Comparison of ENCODE assay signal across 8 cellular contexts in the genomic region with DNA sequence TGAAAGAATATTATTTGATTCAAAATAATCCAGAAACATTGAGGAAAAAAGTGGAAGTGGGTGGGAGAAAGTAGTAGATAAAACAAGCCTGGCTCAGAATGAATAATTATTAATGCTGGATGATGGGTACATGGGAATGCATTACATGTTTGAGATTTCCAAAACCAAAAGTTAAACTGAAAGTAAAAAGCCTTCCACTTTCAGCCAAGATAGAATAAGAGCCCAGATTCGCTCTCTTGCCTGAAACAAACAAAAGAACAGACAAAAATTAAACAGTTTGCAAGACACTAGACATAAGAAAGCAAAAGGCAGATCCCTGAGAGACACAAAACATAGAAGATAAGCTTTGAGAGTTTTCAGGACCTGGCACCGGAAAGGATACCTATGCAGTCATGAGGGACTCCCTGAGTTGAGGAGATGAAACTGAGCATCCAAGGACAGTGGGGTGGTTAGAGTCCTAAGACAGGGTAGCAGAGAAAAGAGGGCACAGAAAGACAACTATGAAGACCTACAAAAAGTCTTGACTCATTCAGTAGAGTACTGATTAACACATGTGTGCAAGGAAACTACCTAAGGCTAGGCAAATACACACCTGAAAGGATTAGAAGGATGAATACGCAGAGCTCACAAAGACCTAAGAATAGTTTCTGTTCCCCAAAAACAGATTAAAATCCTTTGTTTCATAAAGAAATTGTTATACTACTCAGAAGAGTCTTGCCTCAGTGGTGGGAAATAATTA. TPM values are rescaled to one million over a fixed set of nuclear protein-coding genes. Genes with fewer than 3 reads are reported as not detected.
A peak's percentile ranks its signal among the peaks of the same experiment; 100 is the strongest.
DNase-seq lines count a peak whose midpoint lies in the region; ATAC-seq, FAIRE-seq and TF ChIP-seq lines count a peak whose summit lies in the region.

No MANE protein-coding gene starts in this region.

- peak overlapping the region; percentile 66 for H3K4me3 Mint-ChIP-seq in T-helper 1 cell treated with Interleukin-12 subunit alpha and Interleukin-12 subunit beta and Interleukin-4 antibody, amounts not matched to agents 30 μg/mL and 1 μg/mL, for 36 hours

- H3K27ac Mint-ChIP-seq in T-helper 1 cell treated with Interleukin-12 subunit alpha and Interleukin-12 subunit beta and Interleukin-4 antibody, amounts not matched to agents 30 μg/mL and 1 μg/mL, for 36 hours = peak overlapping the region; percentile 66

- FAIRE-seq in H54 (lab: Jason Lieb, UNC) = peak; percentile 82

- peaks cover 14% of the 10 kb centered on the region for H3K36me3 Mint-ChIP-seq in T-helper 1 cell treated with Interleukin-12 subunit alpha and Interleukin-12 subunit beta and Interleukin-4 antibody, amounts not matched to agents 30 μg/mL and 1 μg/mL, for 36 hours (ENCODE audit: low read depth)

- no peak for TF ChIP-seq POLR2A in H54 (IDR thresholded peaks at IDR 0.05; ENCODE audit: low read depth, low read length)

- peaks cover 10% of the 10 kb centered on the region for H3K4me1 Mint-ChIP-seq in T-helper 1 cell treated with Interleukin-12 subunit alpha and Interleukin-12 subunit beta and Interleukin-4 antibody, amounts not matched to agents 30 μg/mL and 1 μg/mL, for 36 hours (ENCODE audit: low read depth)

- ATAC-seq in GM18861 (IDR thresholded peaks at IDR 0.05; ENCODE audit: unreplicated experiment) (peak; percentile 83), sciatic nerve (peak; percentile 55), HG03469 (IDR thresholded peaks at IDR 0.05; ENCODE audit: unreplicated experiment) (no peak)

- no peaks in the 10 kb centered on the region for H3K27me3 Mint-ChIP-seq in T-helper 1 cell treated with Interleukin-12 subunit alpha and Interleukin-12 subunit beta and Interleukin-4 antibody, amounts not matched to agents 30 μg/mL and 1 μg/mL, for 36 hours (ENCODE audit: low read depth)

- intact Hi-C loops in sciatic nerve (cut with DNase I) = no loop called here

- peaks cover 7% of the 10 kb centered on the region for H3K9me3 Mint-ChIP-seq in T-helper 1 cell treated with Interleukin-12 subunit alpha and Interleukin-12 subunit beta and Interleukin-4 antibody, amounts not matched to agents 30 μg/mL and 1 μg/mL, for 36 hours

- DNase-seq in H54 (ENCODE audit: insufficient read length, low spot score) (no peak), sciatic nerve (ENCODE audit: low spot score) (no peak), OCI-M2 (lab: John Stamatoyannopoulos, UW; ENCODE audit: unreplicated experiment) (no peak), SHP77 (lab: John Stamatoyannopoulos, UW) (no peak)
- no peak for DNase-seq in effector CD8-positive, alpha-beta T cell (lab: John Stamatoyannopoulos, UW)

RNA-seq across cellular contexts. Expression of a gene that starts 54.1 kb away (rescaled TPM):
- total RNA-seq in sciatic nerve = 17.6 TPM
